4 cellular contexts compared by ENCODE assay signal in the genomic region with DNA sequence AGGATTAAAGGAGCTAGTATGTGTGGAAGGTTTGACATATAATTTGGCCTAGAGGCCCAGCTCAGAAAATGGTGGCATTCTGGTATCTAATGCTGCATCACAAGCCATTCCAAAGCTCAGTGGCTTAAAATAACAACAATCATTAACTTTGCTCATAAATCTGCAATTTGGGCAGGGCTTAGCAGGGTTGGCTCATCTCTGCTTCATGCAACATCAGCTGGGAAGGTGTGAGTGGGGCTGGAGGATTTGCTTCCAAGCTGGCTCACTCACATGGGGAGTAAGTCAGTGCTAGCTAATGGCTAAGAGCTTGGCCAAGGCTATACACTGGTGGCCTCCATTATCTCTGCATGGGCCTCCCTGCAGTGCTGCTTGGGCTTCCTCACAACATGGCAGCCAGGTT.
A peak's percentile ranks its signal among the peaks of the same experiment; 100 is the strongest.
TF ChIP-seq lines count a peak whose summit lies in the region.

No MANE protein-coding gene starts in this region.

TF ChIP-seq in SK-N-SH treated with all-trans-retinoic acid at 6 μM for 48 hours, 23 proteins besides CTCF, POLR2A, EP300 and RAD21:
- TF ChIP-seq ZNF70 (CRISPR knock-in tag; IDR thresholded peaks at IDR 0.05) (no peak), ZNF565 (CRISPR knock-in tag; conservative IDR thresholded peaks at IDR 0.05; ENCODE audit: low read depth) (0 out of 2 replicates have a peak, but pooled peaks have one; percentile 44), TCF4 (CRISPR knock-in tag; IDR thresholded peaks at IDR 0.05; ENCODE audit: borderline replicate concordance) (no peak)

TF ChIP-seq in SK-N-SH, 30 proteins besides CTCF, POLR2A, EP300 and RAD21:
- TF ChIP-seq MXI1 (IDR thresholded peaks at IDR 0.05; ENCODE audit: low read depth, low read length) = no peak
- no peak for TF ChIP-seq GABPA (IDR thresholded peaks at IDR 0.05; ENCODE audit: low read depth)
- TF ChIP-seq, protein P1, sequence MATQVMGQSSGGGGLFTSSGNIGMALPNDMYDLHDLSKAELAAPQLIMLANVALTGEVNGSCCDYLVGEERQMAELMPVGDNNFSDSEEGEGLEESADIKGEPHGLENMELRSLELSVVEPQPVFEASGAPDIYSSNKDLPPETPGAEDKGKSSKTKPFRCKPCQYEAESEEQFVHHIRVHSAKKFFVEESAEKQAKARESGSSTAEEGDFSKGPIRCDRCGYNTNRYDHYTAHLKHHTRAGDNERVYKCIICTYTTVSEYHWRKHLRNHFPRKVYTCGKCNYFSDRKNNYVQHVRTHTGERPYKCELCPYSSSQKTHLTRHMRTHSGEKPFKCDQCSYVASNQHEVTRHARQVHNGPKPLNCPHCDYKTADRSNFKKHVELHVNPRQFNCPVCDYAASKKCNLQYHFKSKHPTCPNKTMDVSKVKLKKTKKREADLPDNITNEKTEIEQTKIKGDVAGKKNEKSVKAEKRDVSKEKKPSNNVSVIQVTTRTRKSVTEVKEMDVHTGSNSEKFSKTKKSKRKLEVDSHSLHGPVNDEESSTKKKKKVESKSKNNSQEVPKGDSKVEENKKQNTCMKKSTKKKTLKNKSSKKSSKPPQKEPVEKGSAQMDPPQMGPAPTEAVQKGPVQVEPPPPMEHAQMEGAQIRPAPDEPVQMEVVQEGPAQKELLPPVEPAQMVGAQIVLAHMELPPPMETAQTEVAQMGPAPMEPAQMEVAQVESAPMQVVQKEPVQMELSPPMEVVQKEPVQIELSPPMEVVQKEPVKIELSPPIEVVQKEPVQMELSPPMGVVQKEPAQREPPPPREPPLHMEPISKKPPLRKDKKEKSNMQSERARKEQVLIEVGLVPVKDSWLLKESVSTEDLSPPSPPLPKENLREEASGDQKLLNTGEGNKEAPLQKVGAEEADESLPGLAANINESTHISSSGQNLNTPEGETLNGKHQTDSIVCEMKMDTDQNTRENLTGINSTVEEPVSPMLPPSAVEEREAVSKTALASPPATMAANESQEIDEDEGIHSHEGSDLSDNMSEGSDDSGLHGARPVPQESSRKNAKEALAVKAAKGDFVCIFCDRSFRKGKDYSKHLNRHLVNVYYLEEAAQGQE (IDR thresholded peaks at IDR 0.05; ENCODE audit: low read depth, low read length) = no peak
- TF ChIP-seq SIN3A (IDR thresholded peaks at IDR 0.05; ENCODE audit: borderline replicate concordance, low read depth, low read length) = no peak
- TF ChIP-seq FOXJ3 (CRISPR knock-in tag; IDR thresholded peaks at IDR 0.05) = no peak
- no peak for TF ChIP-seq YY1 (IDR thresholded peaks at IDR 0.05; ENCODE audit: low read depth)
- no peak for TF ChIP-seq NRF1 (IDR thresholded peaks at IDR 0.05; ENCODE audit: low read depth, low read length)
- TF ChIP-seq JUND (IDR thresholded peaks at IDR 0.05) = no peak
- TF ChIP-seq, protein P2, sequence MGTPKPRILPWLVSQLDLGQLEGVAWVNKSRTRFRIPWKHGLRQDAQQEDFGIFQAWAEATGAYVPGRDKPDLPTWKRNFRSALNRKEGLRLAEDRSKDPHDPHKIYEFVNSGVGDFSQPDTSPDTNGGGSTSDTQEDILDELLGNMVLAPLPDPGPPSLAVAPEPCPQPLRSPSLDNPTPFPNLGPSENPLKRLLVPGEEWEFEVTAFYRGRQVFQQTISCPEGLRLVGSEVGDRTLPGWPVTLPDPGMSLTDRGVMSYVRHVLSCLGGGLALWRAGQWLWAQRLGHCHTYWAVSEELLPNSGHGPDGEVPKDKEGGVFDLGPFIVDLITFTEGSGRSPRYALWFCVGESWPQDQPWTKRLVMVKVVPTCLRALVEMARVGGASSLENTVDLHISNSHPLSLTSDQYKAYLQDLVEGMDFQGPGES (IDR thresholded peaks at IDR 0.05; ENCODE audit: low read depth, low read length) = no peak
- TF ChIP-seq RCOR1 (IDR thresholded peaks at IDR 0.05; ENCODE audit: low read length) = no peak
- no peak for TF ChIP-seq CHD2 (IDR thresholded peaks at IDR 0.05; ENCODE audit: low read length, partially characterized antibody)
- no peak for TF ChIP-seq USF1 (IDR thresholded peaks at IDR 0.05; ENCODE audit: borderline replicate concordance, low read depth)
- TF ChIP-seq ELF1 (IDR thresholded peaks at IDR 0.05) = no peak
- TF ChIP-seq POLR2AphosphoS5 (IDR thresholded peaks at IDR 0.05; ENCODE audit: low read depth, low read length) = no peak
- no peak for TF ChIP-seq FOXM1 (IDR thresholded peaks at IDR 0.05; ENCODE audit: low read depth)

TF ChIP-seq in GM23338, 12 proteins besides CTCF, POLR2A, EP300 and RAD21 (continues in another document):
- TF ChIP-seq, protein P3, sequence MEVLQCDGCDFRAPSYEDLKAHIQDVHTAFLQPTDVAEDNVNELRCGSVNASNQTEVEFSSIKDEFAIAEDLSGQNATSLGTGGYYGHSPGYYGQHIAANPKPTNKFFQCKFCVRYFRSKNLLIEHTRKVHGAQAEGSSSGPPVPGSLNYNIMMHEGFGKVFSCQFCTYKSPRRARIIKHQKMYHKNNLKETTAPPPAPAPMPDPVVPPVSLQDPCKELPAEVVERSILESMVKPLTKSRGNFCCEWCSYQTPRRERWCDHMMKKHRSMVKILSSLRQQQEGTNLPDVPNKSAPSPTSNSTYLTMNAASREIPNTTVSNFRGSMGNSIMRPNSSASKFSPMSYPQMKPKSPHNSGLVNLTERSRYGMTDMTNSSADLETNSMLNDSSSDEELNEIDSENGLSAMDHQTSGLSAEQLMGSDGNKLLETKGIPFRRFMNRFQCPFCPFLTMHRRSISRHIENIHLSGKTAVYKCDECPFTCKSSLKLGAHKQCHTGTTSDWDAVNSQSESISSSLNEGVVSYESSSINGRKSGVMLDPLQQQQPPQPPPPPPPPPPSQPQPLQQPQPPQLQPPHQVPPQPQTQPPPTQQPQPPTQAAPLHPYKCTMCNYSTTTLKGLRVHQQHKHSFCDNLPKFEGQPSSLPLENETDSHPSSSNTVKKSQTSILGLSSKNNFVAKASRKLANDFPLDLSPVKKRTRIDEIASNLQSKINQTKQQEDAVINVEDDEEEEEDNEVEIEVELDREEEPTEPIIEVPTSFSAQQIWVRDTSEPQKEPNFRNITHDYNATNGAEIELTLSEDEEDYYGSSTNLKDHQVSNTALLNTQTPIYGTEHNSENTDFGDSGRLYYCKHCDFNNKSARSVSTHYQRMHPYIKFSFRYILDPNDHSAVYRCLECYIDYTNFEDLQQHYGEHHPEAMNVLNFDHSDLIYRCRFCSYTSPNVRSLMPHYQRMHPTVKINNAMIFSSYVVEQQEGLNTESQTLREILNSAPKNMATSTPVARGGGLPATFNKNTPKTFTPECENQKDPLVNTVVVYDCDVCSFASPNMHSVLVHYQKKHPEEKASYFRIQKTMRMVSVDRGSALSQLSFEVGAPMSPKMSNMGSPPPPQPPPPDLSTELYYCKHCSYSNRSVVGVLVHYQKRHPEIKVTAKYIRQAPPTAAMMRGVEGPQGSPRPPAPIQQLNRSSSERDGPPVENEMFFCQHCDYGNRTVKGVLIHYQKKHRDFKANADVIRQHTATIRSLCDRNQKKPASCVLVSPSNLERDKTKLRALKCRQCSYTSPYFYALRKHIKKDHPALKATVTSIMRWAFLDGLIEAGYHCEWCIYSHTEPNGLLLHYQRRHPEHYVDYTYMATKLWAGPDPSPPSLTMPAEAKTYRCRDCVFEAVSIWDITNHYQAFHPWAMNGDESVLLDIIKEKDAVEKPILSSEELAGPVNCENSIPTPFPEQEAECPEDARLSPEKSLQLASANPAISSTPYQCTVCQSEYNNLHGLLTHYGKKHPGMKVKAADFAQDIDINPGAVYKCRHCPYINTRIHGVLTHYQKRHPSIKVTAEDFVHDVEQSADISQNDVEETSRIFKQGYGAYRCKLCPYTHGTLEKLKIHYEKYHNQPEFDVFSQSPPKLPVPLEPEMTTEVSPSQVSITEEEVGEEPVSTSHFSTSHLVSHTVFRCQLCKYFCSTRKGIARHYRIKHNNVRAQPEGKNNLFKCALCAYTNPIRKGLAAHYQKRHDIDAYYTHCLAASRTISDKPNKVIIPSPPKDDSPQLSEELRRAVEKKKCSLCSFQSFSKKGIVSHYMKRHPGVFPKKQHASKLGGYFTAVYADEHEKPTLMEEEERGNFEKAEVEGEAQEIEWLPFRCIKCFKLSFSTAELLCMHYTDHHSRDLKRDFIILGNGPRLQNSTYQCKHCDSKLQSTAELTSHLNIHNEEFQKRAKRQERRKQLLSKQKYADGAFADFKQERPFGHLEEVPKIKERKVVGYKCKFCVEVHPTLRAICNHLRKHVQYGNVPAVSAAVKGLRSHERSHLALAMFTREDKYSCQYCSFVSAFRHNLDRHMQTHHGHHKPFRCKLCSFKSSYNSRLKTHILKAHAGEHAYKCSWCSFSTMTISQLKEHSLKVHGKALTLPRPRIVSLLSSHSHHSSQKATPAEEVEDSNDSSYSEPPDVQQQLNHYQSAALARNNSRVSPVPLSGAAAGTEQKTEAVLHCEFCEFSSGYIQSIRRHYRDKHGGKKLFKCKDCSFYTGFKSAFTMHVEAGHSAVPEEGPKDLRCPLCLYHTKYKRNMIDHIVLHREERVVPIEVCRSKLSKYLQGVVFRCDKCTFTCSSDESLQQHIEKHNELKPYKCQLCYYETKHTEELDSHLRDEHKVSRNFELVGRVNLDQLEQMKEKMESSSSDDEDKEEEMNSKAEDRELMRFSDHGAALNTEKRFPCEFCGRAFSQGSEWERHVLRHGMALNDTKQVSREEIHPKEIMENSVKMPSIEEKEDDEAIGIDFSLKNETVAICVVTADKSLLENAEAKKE (CRISPR knock-in tag; IDR thresholded peaks at IDR 0.05) = no peak
- TF ChIP-seq NANOG (IDR thresholded peaks at IDR 0.05; ENCODE audit: borderline replicate concordance) (no peak), EZH2phosphoT487 (IDR thresholded peaks at IDR 0.05; ENCODE audit: unreplicated experiment) (no peak), ZNF331 (CRISPR knock-in tag; IDR thresholded peaks at IDR 0.05; ENCODE audit: low read depth) (peak; percentile 76), ZNF114 (CRISPR knock-in tag; IDR thresholded peaks at IDR 0.05) (no peak)

TF ChIP-seq in GM12878, 131 proteins besides CTCF, POLR2A, EP300 and RAD21:
- 0 out of 2 replicates have a peak, but pooled peaks have one; percentile 15 for TF ChIP-seq YY1 (IDR thresholded peaks at IDR 0.05; ENCODE audit: low read depth, low read length)
- no peak for TF ChIP-seq BCL3 (IDR thresholded peaks at IDR 0.05; ENCODE audit: borderline replicate concordance, insufficient read depth, low read depth, low read length, poor library complexity, severe bottlenecking)
- no peak for TF ChIP-seq SMC3 (IDR thresholded peaks at IDR 0.05; ENCODE audit: borderline replicate concordance, low read length)
- no peak for TF ChIP-seq E2F8 (IDR thresholded peaks at IDR 0.05; ENCODE audit: low read depth, partially characterized antibody)
- no peak for TF ChIP-seq PBX3 (IDR thresholded peaks at IDR 0.05; ENCODE audit: insufficient replicate concordance, low read depth, low read length)
